Comparison of ENCODE assay signal across 8 cellular contexts in genomic region chr5:177446184-177447065, GRCh38. TPM values are rescaled to one million over a fixed set of nuclear protein-coding genes. Genes with fewer than 3 reads are reported as not detected.
DNase-seq lines count a peak whose midpoint lies in the region; ATAC-seq and TF ChIP-seq lines count a peak whose summit lies in the region.

Gene PRR7, plus strand, starts transcription at chr5:177446814. Its CDS starts 8,254 bp downstream, at chr5:177455068.

- H3K27me3 Mint-ChIP-seq in mesothelial cell of epicardium (ENCODE audit: low read depth): peaks cover 30% of the 10 kb centered on the region

- no peak for TF ChIP-seq CTCF in mesothelial cell of epicardium (IDR thresholded peaks at IDR 0.05; ENCODE audit: unreplicated experiment)

- peak; percentile 94 for DNase-seq in AG20443 (ENCODE audit: low spot score)
- peak; percentile 41 for DNase-seq in NCI-H748 treated with DMSO at 0.1 percent for 48 hours (lab: John Stamatoyannopoulos, UW)
- peak; percentile 50 to 51 for DNase-seq in activated CD8-positive, alpha-beta memory T cell treated with anti-CD3 and anti-CD28 coated beads for 4 hours (ENCODE audit: low read depth in 2 of 2)
- peak; percentile 54 to 66 for DNase-seq in mesothelial cell of epicardium (ENCODE audit: low spot score in 2 of 2, unreplicated experiment in 2 of 2)
- peak; percentile 57 to 83 for DNase-seq in stimulated activated effector memory CD8-positive, alpha-beta T cell treated with anti-CD3 and anti-CD28 coated beads, Interleukin-12 subunit alpha, Interleukin-12 subunit beta, amount 100 ng/mL, for 72 hours (ENCODE audit: low spot score in 2 of 2)

- H3K27ac Mint-ChIP-seq in mesothelial cell of epicardium: no peak within 1 kb of the TSS
- peak within 1 kb of the TSS; percentile 90 for H3K27ac Mint-ChIP-seq in stimulated activated effector memory CD8-positive, alpha-beta T cell treated with anti-CD3 and anti-CD28 coated beads, Interleukin-12 subunit alpha, Interleukin-12 subunit beta, amount 100 ng/mL, for 72 hours

- peaks cover 23% of the 10 kb centered on the region for H3K4me1 Mint-ChIP-seq in mesothelial cell of epicardium
- peaks cover 53% of the 10 kb centered on the region for H3K4me1 Mint-ChIP-seq in stimulated activated effector memory CD8-positive, alpha-beta T cell treated with anti-CD3 and anti-CD28 coated beads, Interleukin-12 subunit alpha, Interleukin-12 subunit beta, amount 100 ng/mL, for 72 hours

- H3K36me3 Mint-ChIP-seq in mesothelial cell of epicardium: no peaks in the 10 kb centered on the region
- H3K36me3 Mint-ChIP-seq in stimulated activated effector memory CD8-positive, alpha-beta T cell treated with anti-CD3 and anti-CD28 coated beads, Interleukin-12 subunit alpha, Interleukin-12 subunit beta, amount 100 ng/mL, for 72 hours: peaks cover 71% of the 10 kb centered on the region

- in situ Hi-C loops in endometrial microvascular endothelial cells (cut with HindIII; ENCODE audit: inconsistent ontology term, low pct_unique_long_range_greater_than_20kb, low sequenced_read_pairs): loop anchor here (10.0 kb wide), 1 partner anchor 122 kb away; no protein-coding TSS in a partner anchor

- H3K9me3 Mint-ChIP-seq in mesothelial cell of epicardium: no peaks in the 10 kb centered on the region
- no peaks in the 10 kb centered on the region for H3K9me3 Mint-ChIP-seq in stimulated activated effector memory CD8-positive, alpha-beta T cell treated with anti-CD3 and anti-CD28 coated beads, Interleukin-12 subunit alpha, Interleukin-12 subunit beta, amount 100 ng/mL, for 72 hours

- H3K4me3 Mint-ChIP-seq in mesothelial cell of epicardium: peak within 1 kb of the TSS; percentile 64
- peak within 1 kb of the TSS; percentile 72 for H3K4me3 Mint-ChIP-seq in stimulated activated effector memory CD8-positive, alpha-beta T cell treated with anti-CD3 and anti-CD28 coated beads, Interleukin-12 subunit alpha, Interleukin-12 subunit beta, amount 100 ng/mL, for 72 hours

- peak; percentile 40 for ATAC-seq in GM18858 (IDR thresholded peaks at IDR 0.05; ENCODE audit: unreplicated experiment)
- peak; percentile 40 for ATAC-seq in HG03097 (IDR thresholded peaks at IDR 0.05; ENCODE audit: low FRiP score, unreplicated experiment)
- ATAC-seq in stimulated activated effector memory CD8-positive, alpha-beta T cell treated with anti-CD3 and anti-CD28 coated beads, Interleukin-12 subunit alpha, Interleukin-12 subunit beta, amount 100 ng/mL, for 72 hours: peak; percentile 76

RNA-seq across cellular contexts. Expression of gene PRR7, which starts in this region (rescaled TPM):
- total RNA-seq in endometrial microvascular endothelial cells (ENCODE audit: inconsistent ontology term) (11.2 TPM), mesothelial cell of epicardium (5.3 to 5.9 TPM (median 5.7 TPM) in 3 replicates)

Comparison
In these comparisons a context has a peak if more than half of its experiments do, and no peak if none do; other contexts are left out.
1. Peak in every context shown above with its lines: DNase-seq and ATAC-seq.
2. DNase-seq: peak in every context shown above with its lines; median percentile 94 in AG20443; 70 in stimulated activated effector memory CD8-positive, alpha-beta T cell treated with anti-CD3 and anti-CD28 coated beads, Interleukin-12 subunit alpha, Interleukin-12 subunit beta, amount 100 ng/mL, for 72 hours; 60 in mesothelial cell of epicardium; 50 in activated CD8-positive, alpha-beta memory T cell treated with anti-CD3 and anti-CD28 coated beads for 4 hours; 41 in NCI-H748 treated with DMSO at 0.1 percent for 48 hours.